In the genomic region with DNA sequence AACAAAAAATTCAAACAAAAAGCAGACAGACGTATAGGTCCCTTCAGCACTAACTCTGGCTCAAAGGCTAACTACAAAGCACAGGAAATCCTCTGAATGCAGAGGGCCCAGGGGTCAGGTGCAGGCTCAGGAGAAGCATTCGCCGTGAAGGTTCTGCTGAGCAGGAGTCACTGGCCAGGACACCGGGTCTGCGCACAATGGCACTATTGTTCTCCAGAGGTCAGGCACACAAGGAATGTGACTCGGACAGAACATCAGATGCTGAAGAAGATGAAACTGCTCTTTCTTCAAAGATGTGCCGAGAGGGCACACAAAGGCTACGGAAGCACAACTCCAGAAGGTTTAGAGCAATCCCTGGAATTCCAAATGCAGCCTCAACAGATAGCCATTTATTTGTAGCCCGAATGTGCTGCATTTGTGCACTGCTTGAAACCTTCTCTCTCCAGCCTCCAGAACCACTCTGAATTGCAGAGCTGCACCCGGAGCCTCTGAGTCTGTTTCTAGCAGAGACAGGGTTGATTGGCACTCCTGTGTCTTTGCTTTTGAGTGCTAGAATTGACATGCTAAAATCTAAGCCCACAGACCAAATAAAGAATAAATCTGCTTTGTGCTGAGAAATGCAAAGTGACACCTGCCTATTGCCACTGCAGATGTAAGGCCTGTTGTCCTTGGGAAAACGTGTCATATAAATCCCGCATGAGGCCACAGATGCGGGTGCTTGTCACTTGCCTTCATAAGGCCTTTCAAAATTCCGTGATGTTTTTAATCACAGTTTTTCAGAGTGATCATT, we compare ENCODE assay signal across 1 cellular context.
TF ChIP-seq lines count a peak whose summit lies in the region.

No MANE protein-coding gene starts in this region.

TF ChIP-seq in HepG2, 621 proteins besides CTCF, POLR2A, EP300 and RAD21 (continued from another document and continues in another):
- TF ChIP-seq, protein P1, sequence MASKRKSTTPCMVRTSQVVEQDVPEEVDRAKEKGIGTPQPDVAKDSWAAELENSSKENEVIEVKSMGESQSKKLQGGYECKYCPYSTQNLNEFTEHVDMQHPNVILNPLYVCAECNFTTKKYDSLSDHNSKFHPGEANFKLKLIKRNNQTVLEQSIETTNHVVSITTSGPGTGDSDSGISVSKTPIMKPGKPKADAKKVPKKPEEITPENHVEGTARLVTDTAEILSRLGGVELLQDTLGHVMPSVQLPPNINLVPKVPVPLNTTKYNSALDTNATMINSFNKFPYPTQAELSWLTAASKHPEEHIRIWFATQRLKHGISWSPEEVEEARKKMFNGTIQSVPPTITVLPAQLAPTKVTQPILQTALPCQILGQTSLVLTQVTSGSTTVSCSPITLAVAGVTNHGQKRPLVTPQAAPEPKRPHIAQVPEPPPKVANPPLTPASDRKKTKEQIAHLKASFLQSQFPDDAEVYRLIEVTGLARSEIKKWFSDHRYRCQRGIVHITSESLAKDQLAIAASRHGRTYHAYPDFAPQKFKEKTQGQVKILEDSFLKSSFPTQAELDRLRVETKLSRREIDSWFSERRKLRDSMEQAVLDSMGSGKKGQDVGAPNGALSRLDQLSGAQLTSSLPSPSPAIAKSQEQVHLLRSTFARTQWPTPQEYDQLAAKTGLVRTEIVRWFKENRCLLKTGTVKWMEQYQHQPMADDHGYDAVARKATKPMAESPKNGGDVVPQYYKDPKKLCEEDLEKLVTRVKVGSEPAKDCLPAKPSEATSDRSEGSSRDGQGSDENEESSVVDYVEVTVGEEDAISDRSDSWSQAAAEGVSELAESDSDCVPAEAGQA (IDR thresholded peaks at IDR 0.05; ENCODE audit: low read depth): no peak
- TF ChIP-seq, protein P1 (CRISPR knock-in tag; IDR thresholded peaks at IDR 0.05; ENCODE audit: borderline replicate concordance): no peak
- TF ChIP-seq MIXL1 (CRISPR knock-in tag; IDR thresholded peaks at IDR 0.05) (peak; percentile 61; the same call in 1 of the 2 replicates), DNMT3B (CRISPR knock-in tag; conservative IDR thresholded peaks at IDR 0.05) (no peak), JUN (CRISPR knock-in tag; IDR thresholded peaks at IDR 0.05) (peak; percentile 69; the same call in 1 of the 2 replicates), ZNF782 (CRISPR knock-in tag; IDR thresholded peaks at IDR 0.05; ENCODE audit: borderline replicate concordance) (no peak), ZKSCAN8 (CRISPR knock-in tag; IDR thresholded peaks at IDR 0.05; ENCODE audit: borderline replicate concordance) (peak; percentile 64; the same call in 1 of the 2 replicates), MLLT10 (CRISPR knock-in tag; IDR thresholded peaks at IDR 0.05) (no peak), ZNF850 (CRISPR knock-in tag; conservative IDR thresholded peaks at IDR 0.05) (no peak), SALL1 (CRISPR knock-in tag; IDR thresholded peaks at IDR 0.05) (peak; percentile 99), CEBPG (CRISPR knock-in tag; IDR thresholded peaks at IDR 0.05) (peak; percentile 34), MZF1 (CRISPR knock-in tag; IDR thresholded peaks at IDR 0.05; ENCODE audit: borderline replicate concordance) (no peak), ZNF432 (CRISPR knock-in tag; IDR thresholded peaks at IDR 0.05; ENCODE audit: borderline replicate concordance) (no peak), CBFB (CRISPR knock-in tag; IDR thresholded peaks at IDR 0.05) (no peak), ZNF446 (CRISPR knock-in tag; IDR thresholded peaks at IDR 0.05) (no peak), ZNF317 (CRISPR knock-in tag; IDR thresholded peaks at IDR 0.05) (peak; percentile 72), ZNF331 (CRISPR knock-in tag; IDR thresholded peaks at IDR 0.05) (peak; percentile 28), CBX2 (IDR thresholded peaks at IDR 0.05; ENCODE audit: low read depth, low read length) (no peak), CBX2 (CRISPR knock-in tag; IDR thresholded peaks at IDR 0.05; ENCODE audit: low read depth) (peak; percentile 68; the same call in 1 of the 2 replicates), ZNF773 (CRISPR knock-in tag; IDR thresholded peaks at IDR 0.05; ENCODE audit: borderline replicate concordance) (no peak), FOXA3 (CRISPR knock-in tag; IDR thresholded peaks at IDR 0.05) (peak; percentile 81), RXRB (CRISPR knock-in tag; IDR thresholded peaks at IDR 0.05; ENCODE audit: borderline replicate concordance) (peak; percentile 94), GABPA (IDR thresholded peaks at IDR 0.05; ENCODE audit: low read depth, low read length) (no peak), GABPA (CRISPR knock-in tag; IDR thresholded peaks at IDR 0.05; ENCODE audit: low read depth) (peak; percentile 72), TMF1 (CRISPR knock-in tag; IDR thresholded peaks at IDR 0.05; ENCODE audit: low read depth) (no peak), SPEN (CRISPR knock-in tag; IDR thresholded peaks at IDR 0.05; ENCODE audit: low read depth) (peak; percentile 18; the same call in 1 of the 2 replicates), KDM1A (CRISPR knock-in tag; IDR thresholded peaks at IDR 0.05) (peak; percentile 71)
- TF ChIP-seq, protein P2, sequence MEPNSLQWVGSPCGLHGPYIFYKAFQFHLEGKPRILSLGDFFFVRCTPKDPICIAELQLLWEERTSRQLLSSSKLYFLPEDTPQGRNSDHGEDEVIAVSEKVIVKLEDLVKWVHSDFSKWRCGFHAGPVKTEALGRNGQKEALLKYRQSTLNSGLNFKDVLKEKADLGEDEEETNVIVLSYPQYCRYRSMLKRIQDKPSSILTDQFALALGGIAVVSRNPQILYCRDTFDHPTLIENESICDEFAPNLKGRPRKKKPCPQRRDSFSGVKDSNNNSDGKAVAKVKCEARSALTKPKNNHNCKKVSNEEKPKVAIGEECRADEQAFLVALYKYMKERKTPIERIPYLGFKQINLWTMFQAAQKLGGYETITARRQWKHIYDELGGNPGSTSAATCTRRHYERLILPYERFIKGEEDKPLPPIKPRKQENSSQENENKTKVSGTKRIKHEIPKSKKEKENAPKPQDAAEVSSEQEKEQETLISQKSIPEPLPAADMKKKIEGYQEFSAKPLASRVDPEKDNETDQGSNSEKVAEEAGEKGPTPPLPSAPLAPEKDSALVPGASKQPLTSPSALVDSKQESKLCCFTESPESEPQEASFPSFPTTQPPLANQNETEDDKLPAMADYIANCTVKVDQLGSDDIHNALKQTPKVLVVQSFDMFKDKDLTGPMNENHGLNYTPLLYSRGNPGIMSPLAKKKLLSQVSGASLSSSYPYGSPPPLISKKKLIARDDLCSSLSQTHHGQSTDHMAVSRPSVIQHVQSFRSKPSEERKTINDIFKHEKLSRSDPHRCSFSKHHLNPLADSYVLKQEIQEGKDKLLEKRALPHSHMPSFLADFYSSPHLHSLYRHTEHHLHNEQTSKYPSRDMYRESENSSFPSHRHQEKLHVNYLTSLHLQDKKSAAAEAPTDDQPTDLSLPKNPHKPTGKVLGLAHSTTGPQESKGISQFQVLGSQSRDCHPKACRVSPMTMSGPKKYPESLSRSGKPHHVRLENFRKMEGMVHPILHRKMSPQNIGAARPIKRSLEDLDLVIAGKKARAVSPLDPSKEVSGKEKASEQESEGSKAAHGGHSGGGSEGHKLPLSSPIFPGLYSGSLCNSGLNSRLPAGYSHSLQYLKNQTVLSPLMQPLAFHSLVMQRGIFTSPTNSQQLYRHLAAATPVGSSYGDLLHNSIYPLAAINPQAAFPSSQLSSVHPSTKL (CRISPR knock-in tag; IDR thresholded peaks at IDR 0.05): peak; percentile 97
- TF ChIP-seq, protein P3, sequence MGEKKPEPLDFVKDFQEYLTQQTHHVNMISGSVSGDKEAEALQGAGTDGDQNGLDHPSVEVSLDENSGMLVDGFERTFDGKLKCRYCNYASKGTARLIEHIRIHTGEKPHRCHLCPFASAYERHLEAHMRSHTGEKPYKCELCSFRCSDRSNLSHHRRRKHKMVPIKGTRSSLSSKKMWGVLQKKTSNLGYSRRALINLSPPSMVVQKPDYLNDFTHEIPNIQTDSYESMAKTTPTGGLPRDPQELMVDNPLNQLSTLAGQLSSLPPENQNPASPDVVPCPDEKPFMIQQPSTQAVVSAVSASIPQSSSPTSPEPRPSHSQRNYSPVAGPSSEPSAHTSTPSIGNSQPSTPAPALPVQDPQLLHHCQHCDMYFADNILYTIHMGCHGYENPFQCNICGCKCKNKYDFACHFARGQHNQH (CRISPR knock-in tag; IDR thresholded peaks at IDR 0.05): peak; percentile 73; the same call in 1 of the 2 replicates
- TF ChIP-seq, protein P4, sequence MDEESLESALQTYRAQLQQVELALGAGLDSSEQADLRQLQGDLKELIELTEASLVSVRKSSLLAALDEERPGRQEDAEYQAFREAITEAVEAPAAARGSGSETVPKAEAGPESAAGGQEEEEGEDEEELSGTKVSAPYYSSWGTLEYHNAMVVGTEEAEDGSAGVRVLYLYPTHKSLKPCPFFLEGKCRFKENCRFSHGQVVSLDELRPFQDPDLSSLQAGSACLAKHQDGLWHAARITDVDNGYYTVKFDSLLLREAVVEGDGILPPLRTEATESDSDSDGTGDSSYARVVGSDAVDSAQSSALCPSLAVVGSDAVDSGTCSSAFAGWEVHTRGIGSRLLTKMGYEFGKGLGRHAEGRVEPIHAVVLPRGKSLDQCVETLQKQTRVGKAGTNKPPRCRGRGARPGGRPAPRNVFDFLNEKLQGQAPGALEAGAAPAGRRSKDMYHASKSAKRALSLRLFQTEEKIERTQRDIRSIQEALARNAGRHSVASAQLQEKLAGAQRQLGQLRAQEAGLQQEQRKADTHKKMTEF (CRISPR knock-in tag; IDR thresholded peaks at IDR 0.05): peak; percentile 91
- TF ChIP-seq, protein P5, sequence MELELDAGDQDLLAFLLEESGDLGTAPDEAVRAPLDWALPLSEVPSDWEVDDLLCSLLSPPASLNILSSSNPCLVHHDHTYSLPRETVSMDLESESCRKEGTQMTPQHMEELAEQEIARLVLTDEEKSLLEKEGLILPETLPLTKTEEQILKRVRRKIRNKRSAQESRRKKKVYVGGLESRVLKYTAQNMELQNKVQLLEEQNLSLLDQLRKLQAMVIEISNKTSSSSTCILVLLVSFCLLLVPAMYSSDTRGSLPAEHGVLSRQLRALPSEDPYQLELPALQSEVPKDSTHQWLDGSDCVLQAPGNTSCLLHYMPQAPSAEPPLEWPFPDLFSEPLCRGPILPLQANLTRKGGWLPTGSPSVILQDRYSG (CRISPR knock-in tag; IDR thresholded peaks at IDR 0.05): no peak
- TF ChIP-seq, protein P6, sequence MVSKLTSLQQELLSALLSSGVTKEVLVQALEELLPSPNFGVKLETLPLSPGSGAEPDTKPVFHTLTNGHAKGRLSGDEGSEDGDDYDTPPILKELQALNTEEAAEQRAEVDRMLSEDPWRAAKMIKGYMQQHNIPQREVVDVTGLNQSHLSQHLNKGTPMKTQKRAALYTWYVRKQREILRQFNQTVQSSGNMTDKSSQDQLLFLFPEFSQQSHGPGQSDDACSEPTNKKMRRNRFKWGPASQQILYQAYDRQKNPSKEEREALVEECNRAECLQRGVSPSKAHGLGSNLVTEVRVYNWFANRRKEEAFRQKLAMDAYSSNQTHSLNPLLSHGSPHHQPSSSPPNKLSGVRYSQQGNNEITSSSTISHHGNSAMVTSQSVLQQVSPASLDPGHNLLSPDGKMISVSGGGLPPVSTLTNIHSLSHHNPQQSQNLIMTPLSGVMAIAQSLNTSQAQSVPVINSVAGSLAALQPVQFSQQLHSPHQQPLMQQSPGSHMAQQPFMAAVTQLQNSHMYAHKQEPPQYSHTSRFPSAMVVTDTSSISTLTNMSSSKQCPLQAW (CRISPR knock-in tag; IDR thresholded peaks at IDR 0.05): peak; percentile 69
- TF ChIP-seq, protein P7, sequence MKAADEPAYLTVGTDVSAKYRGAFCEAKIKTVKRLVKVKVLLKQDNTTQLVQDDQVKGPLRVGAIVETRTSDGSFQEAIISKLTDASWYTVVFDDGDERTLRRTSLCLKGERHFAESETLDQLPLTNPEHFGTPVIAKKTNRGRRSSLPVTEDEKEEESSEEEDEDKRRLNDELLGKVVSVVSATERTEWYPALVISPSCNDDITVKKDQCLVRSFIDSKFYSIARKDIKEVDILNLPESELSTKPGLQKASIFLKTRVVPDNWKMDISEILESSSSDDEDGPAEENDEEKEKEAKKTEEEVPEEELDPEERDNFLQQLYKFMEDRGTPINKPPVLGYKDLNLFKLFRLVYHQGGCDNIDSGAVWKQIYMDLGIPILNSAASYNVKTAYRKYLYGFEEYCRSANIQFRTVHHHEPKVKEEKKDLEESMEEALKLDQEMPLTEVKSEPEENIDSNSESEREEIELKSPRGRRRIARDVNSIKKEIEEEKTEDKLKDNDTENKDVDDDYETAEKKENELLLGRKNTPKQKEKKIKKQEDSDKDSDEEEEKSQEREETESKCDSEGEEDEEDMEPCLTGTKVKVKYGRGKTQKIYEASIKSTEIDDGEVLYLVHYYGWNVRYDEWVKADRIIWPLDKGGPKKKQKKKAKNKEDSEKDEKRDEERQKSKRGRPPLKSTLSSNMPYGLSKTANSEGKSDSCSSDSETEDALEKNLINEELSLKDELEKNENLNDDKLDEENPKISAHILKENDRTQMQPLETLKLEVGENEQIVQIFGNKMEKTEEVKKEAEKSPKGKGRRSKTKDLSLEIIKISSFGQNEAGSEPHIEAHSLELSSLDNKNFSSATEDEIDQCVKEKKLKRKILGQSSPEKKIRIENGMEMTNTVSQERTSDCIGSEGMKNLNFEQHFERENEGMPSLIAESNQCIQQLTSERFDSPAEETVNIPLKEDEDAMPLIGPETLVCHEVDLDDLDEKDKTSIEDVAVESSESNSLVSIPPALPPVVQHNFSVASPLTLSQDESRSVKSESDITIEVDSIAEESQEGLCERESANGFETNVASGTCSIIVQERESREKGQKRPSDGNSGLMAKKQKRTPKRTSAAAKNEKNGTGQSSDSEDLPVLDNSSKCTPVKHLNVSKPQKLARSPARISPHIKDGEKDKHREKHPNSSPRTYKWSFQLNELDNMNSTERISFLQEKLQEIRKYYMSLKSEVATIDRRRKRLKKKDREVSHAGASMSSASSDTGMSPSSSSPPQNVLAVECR (CRISPR knock-in tag; IDR thresholded peaks at IDR 0.05; ENCODE audit: borderline replicate concordance): peak; percentile 58; the same call in 1 of the 2 replicates
- TF ChIP-seq, protein P8, sequence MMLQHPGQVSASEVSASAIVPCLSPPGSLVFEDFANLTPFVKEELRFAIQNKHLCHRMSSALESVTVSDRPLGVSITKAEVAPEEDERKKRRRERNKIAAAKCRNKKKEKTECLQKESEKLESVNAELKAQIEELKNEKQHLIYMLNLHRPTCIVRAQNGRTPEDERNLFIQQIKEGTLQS (CRISPR knock-in tag; IDR thresholded peaks at IDR 0.05): no peak; the same call in 1 of the 2 replicates
